Comparison of ENCODE assay signal across 28 cellular contexts in genomic region chr9:127107344-127108181, GRCh38. TPM values are rescaled to one million over a fixed set of nuclear protein-coding genes. Genes with fewer than 3 reads are reported as not detected.
DNase-seq lines count a peak whose midpoint lies in the region; ATAC-seq and TF ChIP-seq lines count a peak whose summit lies in the region.
"Had no signal": no experiment of that assay in that cellular context is flagged by ENCODE, and none has a peak within 500 bp of the region (broad histone marks: within the 10 kb centered on the region; RNA-seq: fewer than 3 reads in every experiment).

No MANE protein-coding gene starts in this region.

- H3K36me3 ChIP-seq in tibial artery, result peaks cover 0 to 25% (median 13%) of the 10 kb centered on the region in 3 donors
- H3K36me3 ChIP-seq: neutrophil had no signal

- H3K4me1 ChIP-seq in tibial artery, result peaks cover 0 to 25% (median 8%) of the 10 kb centered on the region in 4 donors

- H3K4me3 ChIP-seq in dorsolateral prefrontal cortex (no peak overlapping the region), tibial artery (no peak overlapping the region)
- H3K4me3 ChIP-seq: ascending aorta, GM23248, suprapubic skin had no signal

- H3K27me3 ChIP-seq in dorsolateral prefrontal cortex (no peaks in the 10 kb centered on the region), tibial artery (no peaks in the 10 kb centered on the region)
- H3K27me3 ChIP-seq: ascending aorta, suprapubic skin had no signal

- DNase-seq in Right ventricle myocardium superior, result peak; percentile 41
- DNase-seq in Right ventricle myocardium inferior (ENCODE audit: missing footprints), result no peak
- DNase-seq in dorsolateral prefrontal cortex, result peak in 1 of 10 donors; percentile 49
- peak; percentile 66 for DNase-seq in pons (ENCODE audit: low spot score)
- no peak for DNase-seq in tibial artery
- DNase-seq in activated CD4-positive, alpha-beta T cell treated with anti-CD3 and anti-CD28 coated beads for 1 hour, result no peak
- no peak for DNase-seq in GM03348 (ENCODE audit: low spot score)
- DNase-seq: activated CD4-positive, alpha-beta T cell treated with anti-CD3 and anti-CD28 coated beads, Interleukin-2, amount 50 U/mL, for 1 hour; activated gamma-delta T cell; activated naive CD8-positive, alpha-beta T cell treated with anti-CD3 and anti-CD28 coated beads, Interleukin-2, amount 10 ng/mL, durations not matched to agents 7 days and 5 days; activated T-cell treated with anti-CD3 and anti-CD28 coated beads, Interleukin-2, amount 50 U/mL, for 1 hour; central memory CD4-positive, alpha-beta T cell; dermis blood vessel endothelial cell; DMS79; GDM1; GM23248; naive thymus-derived CD4-positive, alpha-beta T cell; NCI-H146; NCI-H446 treated with DMSO at 0.1 percent for 48 hours; NCI-H82; RPMI8226; stimulated activated CD4-positive, alpha-beta T cell treated with anti-CD3 and anti-CD28 coated beads, Interleukin-4, amount 100 ng/mL, for 24 hours had no signal

- no peak for TF ChIP-seq CTCF in dorsolateral prefrontal cortex (IDR thresholded peaks at IDR 0.05 in 54 of 56, conservative IDR thresholded peaks at IDR 0.05 in 2 of 56; ENCODE audit: low read depth in 1 of 56, partially characterized antibody in 56 of 56)
- no peak for TF ChIP-seq CTCF in tibial artery (IDR thresholded peaks at IDR 0.05)

- H3K27ac ChIP-seq in dorsolateral prefrontal cortex (peak overlapping the region; percentile 42 to 90 (median 80)), tibial artery (peak overlapping the region; percentile 20 to 35)
- H3K27ac ChIP-seq: ascending aorta, GM23248, neutrophil, suprapubic skin had no signal

- intact Hi-C loops in Right ventricle myocardium superior (cut with DNase I), result no loop called here
- intact Hi-C loops in Right ventricle myocardium inferior (cut with DNase I), result no loop called here
- intact Hi-C loops in dorsolateral prefrontal cortex (cut with DNase I), result no loop called here
- intact Hi-C loops in tibial artery (cut with DNase I; ENCODE audit: low total_unique reads), result no loop called here

- H3K9me3 ChIP-seq in tibial artery, result no peaks in the 10 kb centered on the region
- H3K9me3 ChIP-seq: ascending aorta, neutrophil, suprapubic skin had no signal

- ATAC-seq in Right ventricle myocardium superior (ENCODE audit: poor library complexity) (no peak), Right ventricle myocardium inferior (no peak), HG03097 (IDR thresholded peaks at IDR 0.05; ENCODE audit: low FRiP score, unreplicated experiment) (no peak)
- ATAC-seq: left lobe of liver; naive thymus-derived CD4-positive, alpha-beta T cell; WTC11 had no signal

RNA-seq across cellular contexts. Expression of gene ANGPTL2, which starts 14.9 kb away (rescaled TPM):
- total RNA-seq in Right ventricle myocardium superior (32.6 TPM), Right ventricle myocardium inferior (37.1 TPM), dorsolateral prefrontal cortex (10 to 100 TPM in 30 of 120 experiments, 1 to 10 TPM in 90; 1.8 to 27.8 (median 7.2) TPM)
- total RNA-seq: activated naive CD8-positive, alpha-beta T cell treated with anti-CD3 and anti-CD28 coated beads, Interleukin-2, amount 10 ng/mL, durations not matched to agents 7 days and 5 days; naive thymus-derived CD4-positive, alpha-beta T cell had no signal

Comparison
In these comparisons a context has a peak if more than half of its experiments do, and no peak if none do; other contexts are left out.
1. DNase-seq: peak in Right ventricle myocardium superior (single experiment) and pons (single experiment); none in Right ventricle myocardium inferior (single experiment), tibial artery (0 of 2), activated CD4-positive, alpha-beta T cell treated with anti-CD3 and anti-CD28 coated beads for 1 hour (single experiment) and GM03348 (single experiment).